In the genomic region with DNA sequence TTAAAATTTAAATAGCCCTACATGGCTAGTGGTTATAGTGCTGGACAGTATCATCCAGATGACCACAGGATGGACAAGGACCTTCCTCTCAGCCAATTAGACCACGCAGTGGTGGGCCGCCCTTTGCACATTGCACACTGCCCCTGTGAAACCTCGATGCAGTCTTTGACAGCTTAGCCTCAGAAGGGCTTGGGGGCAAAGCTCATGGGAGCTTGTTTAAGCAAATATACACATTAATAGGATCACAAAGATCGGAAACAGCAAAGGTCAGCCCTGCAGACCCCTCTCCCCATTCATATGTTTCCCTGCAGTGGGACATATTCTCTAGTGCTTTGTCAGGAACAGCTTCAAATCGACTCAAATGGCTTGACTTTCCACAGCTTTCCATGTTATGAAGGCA, we compare ENCODE assay signal across 25 cellular contexts.
DNase-seq lines count a peak whose midpoint lies in the region; ATAC-seq, FAIRE-seq and TF ChIP-seq lines count a peak whose summit lies in the region.
"Had no signal": no experiment of that assay in that cellular context is flagged by ENCODE, and none has a peak within 500 bp of the region (broad histone marks: within the 10 kb centered on the region; RNA-seq: fewer than 3 reads in every experiment).

No MANE protein-coding gene starts in this region.

- DNase-seq in HepG2 (ENCODE audit: low spot score) (peak; percentile 46), right lobe of liver (no peak), mesendoderm (no peak), medulla oblongata (ENCODE audit: extremely low spot score) (no peak)
- DNase-seq: 8988T; ACHN; BE2C; C1 segment of cervical spinal cord; CD4-positive, alpha-beta memory T cell; CD4-positive, CD25-positive, alpha-beta regulatory T cell; CD8-positive, alpha-beta memory T cell; COR-L47; DMS 273 treated with DMSO at 0.1 percent for 48 hours; DMS153; DMS53; DMS79; DND-41; EL; GDM1 had no signal

- no peak overlapping the region for H4K8ac ChIP-seq in mesendoderm (ENCODE audit: low read depth, low read length)

- no peaks in the 10 kb centered on the region for H3K79me1 ChIP-seq in mesendoderm (ENCODE audit: low read length)

- FAIRE-seq in HepG2 (lab: Jason Lieb, UNC), result no peak
- FAIRE-seq: A204.1, GM12878, GM12892, GM18507 had no signal

- no peak overlapping the region for H2BK120ac ChIP-seq in mesendoderm (ENCODE audit: low read depth, low read length)

- no peak overlapping the region for H2BK5ac ChIP-seq in mesendoderm (ENCODE audit: low read length)

- in situ Hi-C loops in HepG2 (cut with HindIII; ENCODE audit: extremely low pct_ligation_motif_present, low pct_unique_long_range_greater_than_20kb), result no loop called here

- peaks cover 2% of the 10 kb centered on the region; the same call in 1 of the 2 replicates for H3K9me3 ChIP-seq in HepG2 (ENCODE audit: low read length)
- no peaks in the 10 kb centered on the region for H3K9me3 ChIP-seq in right lobe of liver
- H3K9me3 ChIP-seq: BE2C, BLaER1 had no signal

- no peak overlapping the region for H3K23ac ChIP-seq in mesendoderm (ENCODE audit: low read length)

- H3K18ac ChIP-seq in mesendoderm (ENCODE audit: low read length), result peak overlapping the region; percentile 3

- H3K9ac ChIP-seq in HepG2 (ENCODE audit: insufficient read depth, low read depth, low read length) (no peak overlapping the region), mesendoderm (ENCODE audit: low read length) (no peak overlapping the region)
- H3K9ac ChIP-seq: BLaER1 had no signal

- H3K4me3 ChIP-seq in HepG2 (replicated peaks in 1 of 3; ENCODE audit: insufficient read depth in 1 of 3, low read depth in 2 of 3, low read length in 3 of 3) (no peak overlapping the region), right lobe of liver (no peak overlapping the region), mesendoderm (ENCODE audit: low read length) (no peak overlapping the region)
- H3K4me3 ChIP-seq: BLaER1, GM12878 had no signal

- H3K4me1 ChIP-seq in HepG2 (ENCODE audit: insufficient read depth, low read length) (peaks cover 9% of the 10 kb centered on the region), right lobe of liver (no peaks in the 10 kb centered on the region), mesendoderm (ENCODE audit: control insufficient read depth, low read depth, low read length) (no peaks in the 10 kb centered on the region)
- H3K4me1 ChIP-seq: BE2C, BLaER1 had no signal

- H3K36me3 ChIP-seq in HepG2 (replicated peaks in 1 of 2; ENCODE audit: control insufficient read depth in 1 of 2, insufficient read depth in 2 of 2, low read length in 2 of 2) (no peaks in the 10 kb centered on the region), right lobe of liver (no peaks in the 10 kb centered on the region), mesendoderm (ENCODE audit: control insufficient read depth, insufficient read depth, low read length) (no peaks in the 10 kb centered on the region)
- H3K36me3 ChIP-seq: BE2C, BLaER1 had no signal

- H3K27me3 ChIP-seq in HepG2 (ENCODE audit: control insufficient read depth in 1 of 2, insufficient read depth in 2 of 2, low read length in 2 of 2) (no peaks in the 10 kb centered on the region), right lobe of liver (no peaks in the 10 kb centered on the region), mesendoderm (ENCODE audit: insufficient read depth, low read length, poor library complexity) (no peaks in the 10 kb centered on the region)
- H3K27me3 ChIP-seq: BE2C, BLaER1 had no signal

- H4K20me1 ChIP-seq in HepG2 (ENCODE audit: insufficient read depth, low read length), result no peaks in the 10 kb centered on the region
- H4K20me1 ChIP-seq: BLaER1 had no signal

- H2AFZ ChIP-seq in HepG2 (ENCODE audit: low read length), result no peak overlapping the region

- no peak overlapping the region for H2BK15ac ChIP-seq in mesendoderm (replicated peaks; ENCODE audit: low read depth)

- BruUV-seq in HepG2 (replicated peaks; lab: Mats Ljungman, UMichigan), result no TSS peak

- peak; percentile 99 for ATAC-seq in HepG2
- no peak for ATAC-seq in right lobe of liver
- no peak for ATAC-seq in HG02678 (IDR thresholded peaks at IDR 0.05; ENCODE audit: unreplicated experiment)
- ATAC-seq: GM12878 had no signal

- H4K5ac ChIP-seq in mesendoderm (ENCODE audit: low read length), result no peak overlapping the region

- no peak for TF ChIP-seq RAD21 in HepG2 (CRISPR knock-in tag; IDR thresholded peaks at IDR 0.05)

- WGBS in HepG2 (ENCODE audit: low lambda C conversion rate), result 0% methylated on average over 5 of the region's 5 CpGs
- 62% methylated on average over 5 of the region's 5 CpGs for WGBS in right lobe of liver (ENCODE audit: insufficient coverage, low coverage, low lambda C conversion rate, missing lambda C conversion rate)
- WGBS in mesendoderm (ENCODE audit: extremely low coverage, insufficient coverage, low lambda C conversion rate), result no CpG with 5 or more reads among the region's 5 CpGs

- TF ChIP-seq EP300 in HepG2 (IDR thresholded peaks at IDR 0.05; ENCODE audit: low read depth in 2 of 2, low read length in 2 of 2) (peak in 1 of 2 experiments; percentile 33; a peak in 1 of 4 replicates), HepG2 (CRISPR knock-in tag; IDR thresholded peaks at IDR 0.05; ENCODE audit: borderline replicate concordance) (no peak)

- H3K79me2 ChIP-seq in HepG2 (ENCODE audit: insufficient read depth, low read length), result no peaks in the 10 kb centered on the region
- H3K79me2 ChIP-seq in mesendoderm (ENCODE audit: control insufficient read depth, insufficient read depth, low read length), result no peaks in the 10 kb centered on the region

- POLR2A ChIA-PET in HepG2 (lab: Yijun Ruan, JAX), result no interaction called here

- TF ChIP-seq CTCF in HepG2 (CRISPR knock-in tag; IDR thresholded peaks at IDR 0.05) (no peak), right lobe of liver (IDR thresholded peaks at IDR 0.05) (no peak)

- H3K56ac ChIP-seq in mesendoderm (ENCODE audit: low read length), result no peak overlapping the region

- no peak for TF ChIP-seq POLR2A in HepG2 (IDR thresholded peaks at IDR 0.05; ENCODE audit: insufficient read depth in 1 of 2, low read depth in 2 of 2, low read length in 2 of 2)
- TF ChIP-seq POLR2A in right lobe of liver (IDR thresholded peaks at IDR 0.05), result no peak

- H3K27ac ChIP-seq in HepG2 (ENCODE audit: extremely low read length, insufficient read depth, low read length), result no peak overlapping the region
- H3K27ac ChIP-seq in right lobe of liver, result no peak overlapping the region
- no peak overlapping the region for H3K27ac ChIP-seq in mesendoderm (ENCODE audit: low read depth, low read length)
- H3K27ac ChIP-seq: BLaER1 had no signal

- H3K4me2 ChIP-seq in HepG2 (ENCODE audit: low read depth, low read length), result peak overlapping the region; percentile 8; the same call in 1 of the 2 replicates
- H3K4me2 ChIP-seq in mesendoderm (ENCODE audit: low read length), result no peak overlapping the region
- H3K4me2 ChIP-seq: BLaER1 had no signal

- intact Hi-C loops in HepG2 (cut with micrococcal nuclease; ENCODE audit: unreplicated experiment), result no loop called here
- intact Hi-C loops in right lobe of liver (cut with DNase I), result no loop called here

- no peak overlapping the region for H3K4ac ChIP-seq in mesendoderm (ENCODE audit: low read depth, low read length)

- CTCF ChIA-PET in HepG2 (lab: Yijun Ruan, JAX; ENCODE audit: low intra/inter-chr PET ratio, low total read pairs), result no interaction called here

- no peak overlapping the region for H2AK5ac ChIP-seq in mesendoderm (ENCODE audit: low read length)

TF ChIP-seq in HepG2, 621 proteins besides CTCF, POLR2A, EP300 and RAD21 (continues in another document):
- no peak for TF ChIP-seq ELF4 (CRISPR knock-in tag; IDR thresholded peaks at IDR 0.05; ENCODE audit: borderline replicate concordance)
- TF ChIP-seq FOXK2 (IDR thresholded peaks at IDR 0.05), result no peak
- TF ChIP-seq ZBED4 (CRISPR knock-in tag; IDR thresholded peaks at IDR 0.05; ENCODE audit: borderline replicate concordance), result no peak
